ENCODE assay signal across 8 cellular contexts in genomic region chr22:38572065-38572464, GRCh38.
DNase-seq lines count a peak whose midpoint lies in the region; TF ChIP-seq lines count a peak whose summit lies in the region.

No MANE protein-coding gene starts in this region.

- peak; percentile 60 for DNase-seq in ACHN
- DNase-seq in GM06990 (ENCODE audit: extremely low read depth, insufficient read length): peak; percentile 11
- peak; percentile 2 to 42 for DNase-seq in NCI-H446 (lab: John Stamatoyannopoulos, UW)
- peak; percentile 26 for DNase-seq in activated naive CD4-positive, alpha-beta T cell treated with anti-CD3 and anti-CD28 coated beads, Interleukin-2, amount 50 U/mL, for 16 hours
- peak; percentile 52 for DNase-seq in hepatic stellate cell (ENCODE audit: low spot score)
- DNase-seq in stimulated activated CD4-positive, alpha-beta T cell treated with anti-CD3 and anti-CD28 coated beads, Interleukin-1b, Interleukin-23, amount 100 ng/mL, for 48 hours: peak; percentile 5
- DNase-seq in activated effector memory CD4-positive, alpha-beta T cell treated with anti-CD3 and anti-CD28 coated beads, Interleukin-2, amount 50 U/mL, for 16 hours: no peak
- DNase-seq in stimulated activated naive CD4-positive, alpha-beta T cell treated with Interleukin-2 at 50 U/mL for 16 hours (lab: John Stamatoyannopoulos, UW): no peak

- no peaks in the 10 kb centered on the region for H3K36me3 ChIP-seq in GM06990 (ENCODE audit: control insufficient read depth, insufficient read depth, low read length)

- no peaks in the 10 kb centered on the region for H3K27me3 ChIP-seq in GM06990 (replicated peaks; ENCODE audit: control insufficient read depth, insufficient read depth, low read length)

- peak; percentile 34 for TF ChIP-seq CTCF in GM06990 (IDR thresholded peaks at IDR 0.05; ENCODE audit: insufficient read depth, low read length, poor library complexity, severe bottlenecking)

- in situ Hi-C loops in ACHN (cut with HindIII; ENCODE audit: low pct_ligation_motif_present, low pct_unique_long_range_greater_than_20kb, low sequenced_read_pairs): no loop called here

- H3K4me3 ChIP-seq in GM06990 (replicated peaks; ENCODE audit: low read depth, low read length): no peak overlapping the region

Comparison
In these comparisons a context has a peak if more than half of its experiments do, and no peak if none do; other contexts are left out.
1. DNase-seq: peak in ACHN (single experiment), GM06990 (single experiment), NCI-H446 (2 of 2), activated naive CD4-positive, alpha-beta T cell treated with anti-CD3 and anti-CD28 coated beads, Interleukin-2, amount 50 U/mL, for 16 hours (single experiment), hepatic stellate cell (single experiment) and stimulated activated CD4-positive, alpha-beta T cell treated with anti-CD3 and anti-CD28 coated beads, Interleukin-1b, Interleukin-23, amount 100 ng/mL, for 48 hours (single experiment); none in activated effector memory CD4-positive, alpha-beta T cell treated with anti-CD3 and anti-CD28 coated beads, Interleukin-2, amount 50 U/mL, for 16 hours (single experiment) and stimulated activated naive CD4-positive, alpha-beta T cell treated with Interleukin-2 at 50 U/mL for 16 hours (single experiment).